Comparison of ENCODE assay signal across 9 cellular contexts in the genomic region with DNA sequence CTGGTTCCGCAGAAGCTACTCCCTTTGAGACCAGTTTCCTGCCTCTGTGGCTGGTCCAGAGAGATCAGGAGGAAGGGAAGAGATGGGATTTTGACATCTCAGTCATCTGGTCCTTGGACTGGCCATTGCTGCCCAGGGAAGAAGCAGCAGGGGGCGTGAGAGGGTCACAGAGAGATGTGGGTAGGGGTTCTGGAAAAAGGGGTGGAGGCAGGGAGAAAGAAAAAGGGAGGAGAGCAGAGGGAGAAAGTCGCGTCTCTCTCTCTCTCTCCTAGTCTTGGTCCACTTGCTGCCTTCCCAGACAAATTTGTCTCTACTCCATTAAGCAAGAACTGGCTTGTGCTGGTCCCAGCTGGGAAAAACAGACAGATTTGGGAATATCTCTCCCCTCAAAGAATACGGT. TPM values are rescaled to one million over a fixed set of nuclear protein-coding genes. Genes with fewer than 3 reads are reported as not detected.
DNase-seq lines count a peak whose midpoint lies in the region; ATAC-seq and TF ChIP-seq lines count a peak whose summit lies in the region.
"Had no signal": no experiment of that assay in that cellular context is flagged by ENCODE, and none has a peak within 500 bp of the region (broad histone marks: within the 10 kb centered on the region; RNA-seq: fewer than 3 reads in every experiment).

No MANE protein-coding gene starts in this region.

- TF ChIP-seq POLR2A in body of pancreas (IDR thresholded peaks at IDR 0.05) = no peak

- peaks cover 22% of the 10 kb centered on the region for H3K4me1 ChIP-seq in body of pancreas
- H3K4me1 ChIP-seq in effector memory CD4-positive, alpha-beta T cell (ENCODE audit: control insufficient read depth, insufficient read depth, low read length, poor library complexity, severe bottlenecking) = no peaks in the 10 kb centered on the region

- no peaks in the 10 kb centered on the region for H3K9me3 ChIP-seq in body of pancreas
- H3K9me3 ChIP-seq in effector memory CD4-positive, alpha-beta T cell (ENCODE audit: control insufficient read depth, low read length) = no peaks in the 10 kb centered on the region

- H3K4me3 ChIP-seq in body of pancreas = no peak overlapping the region
- no peak overlapping the region for H3K4me3 ChIP-seq in effector memory CD4-positive, alpha-beta T cell (ENCODE audit: insufficient read depth, low read depth, low read length, poor library complexity, severe bottlenecking)

- no peaks in the 10 kb centered on the region for H3K36me3 ChIP-seq in body of pancreas (replicated peaks in 1 of 2; ENCODE audit: insufficient read depth in 1 of 2, low read depth in 2 of 2)
- H3K36me3 ChIP-seq in effector memory CD4-positive, alpha-beta T cell (ENCODE audit: control insufficient read depth, insufficient read depth, low read length) = no peaks in the 10 kb centered on the region

- peak in 3 of 7 experiments; percentile 25 to 39 (median 32) for TF ChIP-seq CTCF in body of pancreas (IDR thresholded peaks at IDR 0.05)

- intact Hi-C loops in body of pancreas (cut with DNase I) = no loop called here

- ATAC-seq in body of pancreas = peak; percentile 16
- ATAC-seq in GM21737 (IDR thresholded peaks at IDR 0.05; ENCODE audit: unreplicated experiment) = no peak
- ATAC-seq in HG03095 (IDR thresholded peaks at IDR 0.05; ENCODE audit: unreplicated experiment) = no peak

- H3K27ac ChIP-seq in body of pancreas = no peak overlapping the region
- H3K27ac ChIP-seq in effector memory CD4-positive, alpha-beta T cell (ENCODE audit: insufficient read depth, low read length, poor library complexity, severe bottlenecking) = no peak overlapping the region

- H3K27me3 ChIP-seq in body of pancreas = no peaks in the 10 kb centered on the region
- no peaks in the 10 kb centered on the region for H3K27me3 ChIP-seq in effector memory CD4-positive, alpha-beta T cell (replicated peaks; ENCODE audit: control insufficient read depth, insufficient read depth, low read length, poor library complexity, severe bottlenecking)

- DNase-seq in EL (peak; percentile 56), M059J (ENCODE audit: low read depth) (peak; percentile 50), body of pancreas (peak in 3 of 4 donors; percentile 31 to 41 (median 34)), medulla oblongata (ENCODE audit: extremely low spot score) (peak; percentile 78), germinal center (ENCODE audit: low spot score) (no peak)
- DNase-seq in effector memory CD4-positive, alpha-beta T cell = no peak

- 25 to 32% methylated on average over 5 of the region's 5 CpGs for WGBS in body of pancreas, 2 donors

RNA-seq across cellular contexts. Expression of gene SHBG, which starts 4.4 kb away (rescaled TPM):
- total RNA-seq in M059J (2014; rRNA removed; shearing (Covaris generic)) = not detected in 2 replicates
- total RNA-seq in body of pancreas = not detected
- total RNA-seq: temporal lobe had no signal

RNA-seq across cellular contexts. Expression of gene SAT2, which starts 6.8 kb away (rescaled TPM):
- 36.3 and 37.4 TPM in 2 replicates for total RNA-seq in M059J (2014; rRNA removed; shearing (Covaris generic))
- total RNA-seq in body of pancreas = 100 to 1,000 TPM in 1 of 2 donors, 10 to 100 TPM in 1; 59.9 to 148 TPM

RNA-seq across cellular contexts. Expression of gene ATP1B2, which starts 16.3 kb away (rescaled TPM):
- 0.10 TPM in 1 of 2 replicates, not detected in the other for total RNA-seq in M059J (2014; rRNA removed; shearing (Covaris generic))
- 1 to 10 TPM in 1 of 2 donors, under 1 TPM in 1; 0.78 to 1.3 TPM for total RNA-seq in body of pancreas

RNA-seq across cellular contexts. Expression of gene FXR2, which starts 19.7 kb away (rescaled TPM):
- total RNA-seq in M059J (2014; rRNA removed; shearing (Covaris generic)) = 28.3 and 51.7 TPM in 2 replicates
- 10 to 100 TPM; 10.2 to 10.9 TPM for total RNA-seq in body of pancreas

RNA-seq across cellular contexts. Expression of gene SOX15, which starts 44.5 kb away (rescaled TPM):
- total RNA-seq in M059J (2014; rRNA removed; shearing (Covaris generic)) = not detected in 2 replicates
- not detected for total RNA-seq in body of pancreas

Comparison
In these comparisons a context has a peak if more than half of its experiments do, and no peak if none do; other contexts are left out.
1. DNase-seq: peak in EL (single experiment), M059J (single experiment), body of pancreas (3 of 4) and medulla oblongata (single experiment); none in effector memory CD4-positive, alpha-beta T cell (0 of 3) and germinal center (single experiment).